ENCODE assay signal across 12 cellular contexts in genomic region chr7:47484923-47485639, GRCh38.
DNase-seq lines count a peak whose midpoint lies in the region; TF ChIP-seq lines count a peak whose summit lies in the region.
"Had no signal": no experiment of that assay in that cellular context is flagged by ENCODE, and none has a peak within 500 bp of the region (broad histone marks: within the 10 kb centered on the region; RNA-seq: fewer than 3 reads in every experiment).

No MANE protein-coding gene starts in this region.

- no peak overlapping the region for H3K4me3 Mint-ChIP-seq in CD14-positive monocyte
- no peak overlapping the region for H3K4me3 Mint-ChIP-seq in T-helper 2 cell treated with Interferon-gamma antibody and Interleukin-4, amounts not matched to agents 5 μg/mL and 100 μg/mL, for 36 hours
- H3K4me3 Mint-ChIP-seq: activated naive CD4-positive, alpha-beta T cell treated with anti-CD3 and anti-CD28 coated beads, Interleukin-2, amount 50 U/mL, for 24 hours; naive thymus-derived CD4-positive, alpha-beta T cell had no signal

- H3K27me3 Mint-ChIP-seq in CD14-positive monocyte (ENCODE audit: low read depth in 3 of 3): no peaks in the 10 kb centered on the region
- no peaks in the 10 kb centered on the region for H3K27me3 Mint-ChIP-seq in T-helper 2 cell treated with Interferon-gamma antibody and Interleukin-4, amounts not matched to agents 5 μg/mL and 100 μg/mL, for 36 hours (ENCODE audit: low read depth)
- H3K27me3 Mint-ChIP-seq: activated naive CD4-positive, alpha-beta T cell treated with anti-CD3 and anti-CD28 coated beads, Interleukin-2, amount 50 U/mL, for 24 hours had no signal

- TF ChIP-seq CTCF in CD14-positive monocyte (IDR thresholded peaks at IDR 0.05): no peak
- TF ChIP-seq CTCF in RWPE1 (conservative IDR thresholded peaks at IDR 0.05; ENCODE audit: low read depth): no peak
- TF ChIP-seq CTCF in hepatocyte (IDR thresholded peaks at IDR 0.05; ENCODE audit: poor library complexity): no peak

- H3K4me3 ChIP-seq in hepatocyte: no peak overlapping the region

- no peaks in the 10 kb centered on the region for H3K9me3 Mint-ChIP-seq in CD14-positive monocyte
- H3K9me3 Mint-ChIP-seq in T-helper 2 cell treated with Interferon-gamma antibody and Interleukin-4, amounts not matched to agents 5 μg/mL and 100 μg/mL, for 36 hours: no peaks in the 10 kb centered on the region
- H3K9me3 Mint-ChIP-seq: activated naive CD4-positive, alpha-beta T cell treated with anti-CD3 and anti-CD28 coated beads, Interleukin-2, amount 50 U/mL, for 24 hours had no signal

- H3K4me2 ChIP-seq in hepatocyte: peak overlapping the region; percentile 31

- H3K4me1 ChIP-seq in hepatocyte (ENCODE audit: insufficient read depth): peaks cover 91% of the 10 kb centered on the region

- H3K27ac ChIP-seq in RWPE1 (peak overlapping the region; percentile 43), hepatocyte (peak overlapping the region; percentile 93)

- no peaks in the 10 kb centered on the region for H3K36me3 ChIP-seq in hepatocyte (replicated peaks; ENCODE audit: insufficient read depth, low read depth)

- no peaks in the 10 kb centered on the region for H3K9me2 ChIP-seq in hepatocyte (replicated peaks; ENCODE audit: insufficient read depth)

- peaks cover 94% of the 10 kb centered on the region for H3K79me2 ChIP-seq in hepatocyte

- H3K36me3 Mint-ChIP-seq in CD14-positive monocyte: peaks cover 37 to 46% of the 10 kb centered on the region in 2 donors
- no peaks in the 10 kb centered on the region for H3K36me3 Mint-ChIP-seq in T-helper 2 cell treated with Interferon-gamma antibody and Interleukin-4, amounts not matched to agents 5 μg/mL and 100 μg/mL, for 36 hours (ENCODE audit: low read depth)
- H3K36me3 Mint-ChIP-seq: activated naive CD4-positive, alpha-beta T cell treated with anti-CD3 and anti-CD28 coated beads, Interleukin-2, amount 50 U/mL, for 24 hours; naive thymus-derived CD4-positive, alpha-beta T cell had no signal

- H3K9me3 ChIP-seq in hepatocyte (ENCODE audit: low read depth): no peaks in the 10 kb centered on the region

- no peaks in the 10 kb centered on the region for H3K27me3 ChIP-seq in hepatocyte

- peaks cover 15% of the 10 kb centered on the region for H4K20me1 ChIP-seq in hepatocyte (ENCODE audit: insufficient read depth, poor library complexity, severe bottlenecking)

- CTCF ChIA-PET in RWPE1 (lab: Yijun Ruan, JAX): interaction anchor here (0.9 to 1.1 kb wide), 2 partner anchors 26 to 219 kb away, joined by 3 to 5 read pairs; no protein-coding TSS in a partner anchor

- peaks cover 41% of the 10 kb centered on the region for H3K4me1 Mint-ChIP-seq in CD14-positive monocyte
- peaks cover 5% of the 10 kb centered on the region for H3K4me1 Mint-ChIP-seq in T-helper 2 cell treated with Interferon-gamma antibody and Interleukin-4, amounts not matched to agents 5 μg/mL and 100 μg/mL, for 36 hours (ENCODE audit: low read depth)
- H3K4me1 Mint-ChIP-seq: activated naive CD4-positive, alpha-beta T cell treated with anti-CD3 and anti-CD28 coated beads, Interleukin-2, amount 50 U/mL, for 24 hours had no signal

- POLR2A ChIA-PET in RWPE1 (lab: Yijun Ruan, JAX; ENCODE audit: low non-redundant PET): interaction anchor here (0.6 kb wide), 1 partner anchor 77 kb away, joined by 13 read pairs; no protein-coding TSS in a partner anchor

- DNase-seq in CD14-positive monocyte (ENCODE audit: low spot score) (no peak), RWPE1 (ENCODE audit: low spot score) (no peak), hepatocyte (ENCODE audit: low spot score) (no peak), retina (peak; percentile 33), NK-92 (lab: John Stamatoyannopoulos, UW; ENCODE audit: unreplicated experiment) (no peak), NCI-H446 treated with DMSO at 0.1 percent for 48 hours (lab: John Stamatoyannopoulos, UW) (no peak), NCI-H2227 treated with DMSO at 0.1 percent for 48 hours (lab: John Stamatoyannopoulos, UW) (no peak)
- DNase-seq in T-helper 2 cell treated with Interferon-gamma antibody and Interleukin-4, amounts not matched to agents 5 μg/mL and 100 μg/mL, for 36 hours (ENCODE audit: low spot score): no peak
- DNase-seq: Karpas-422; naive thymus-derived CD4-positive, alpha-beta T cell; RPMI8226 had no signal

- no peak overlapping the region for H2AFZ ChIP-seq in hepatocyte

- intact Hi-C loops in CD14-positive monocyte (cut with micrococcal nuclease): loop anchor here (5.0 to 10.0 kb wide), 3 partner anchors 33 to 90 kb away; no protein-coding TSS in a partner anchor

- H3K27ac Mint-ChIP-seq in CD14-positive monocyte: peak overlapping the region in 4 of 7 donors; percentile 23 to 76 (median 64)
- H3K27ac Mint-ChIP-seq in T-helper 2 cell treated with Interferon-gamma antibody and Interleukin-4, amounts not matched to agents 5 μg/mL and 100 μg/mL, for 36 hours: no peak overlapping the region
- H3K27ac Mint-ChIP-seq: activated naive CD4-positive, alpha-beta T cell treated with anti-CD3 and anti-CD28 coated beads, Interleukin-2, amount 50 U/mL, for 24 hours; naive thymus-derived CD4-positive, alpha-beta T cell had no signal

- WGBS in hepatocyte (ENCODE audit: low lambda C conversion rate, missing lambda C conversion rate): 73% methylated on average over 17 of the region's 17 CpGs
